3 cellular contexts compared by ENCODE assay signal in genomic region chr3:129559565-129560079, GRCh38.
TF ChIP-seq lines count a peak whose summit lies in the region.

No MANE protein-coding gene starts in this region.

TF ChIP-seq in SK-N-SH, 30 proteins besides CTCF, POLR2A, EP300 and RAD21:
- TF ChIP-seq CHD2 (IDR thresholded peaks at IDR 0.05; ENCODE audit: low read length, partially characterized antibody), result no peak
- no peak for TF ChIP-seq TAF1 (IDR thresholded peaks at IDR 0.05; ENCODE audit: borderline replicate concordance, low read depth, low read length)
- no peak for TF ChIP-seq REST (IDR thresholded peaks at IDR 0.05; ENCODE audit: low read depth, low read length)
- TF ChIP-seq RCOR1 (IDR thresholded peaks at IDR 0.05; ENCODE audit: low read length), result no peak
- TF ChIP-seq NRF1 (IDR thresholded peaks at IDR 0.05; ENCODE audit: low read depth, low read length), result no peak
- TF ChIP-seq USF2 (IDR thresholded peaks at IDR 0.05; ENCODE audit: borderline replicate concordance, low read depth, low read length), result no peak
- no peak for TF ChIP-seq SMC3 (IDR thresholded peaks at IDR 0.05; ENCODE audit: low read depth, low read length)
- TF ChIP-seq ZBTB33 (IDR thresholded peaks at IDR 0.05; ENCODE audit: borderline replicate concordance, low read depth), result no peak
- TF ChIP-seq TCF12 (IDR thresholded peaks at IDR 0.05), result no peak
- no peak for TF ChIP-seq IRF3 (IDR thresholded peaks at IDR 0.05; ENCODE audit: low read depth, low read length)

TF ChIP-seq in SK-N-SH treated with all-trans-retinoic acid at 6 μM for 48 hours, 23 proteins besides CTCF, POLR2A, EP300 and RAD21:
- no peak for TF ChIP-seq ISL1 (CRISPR knock-in tag; IDR thresholded peaks at IDR 0.05)
- TF ChIP-seq ESRRG (CRISPR knock-in tag; IDR thresholded peaks at IDR 0.05), result no peak
- TF ChIP-seq POU6F1 (CRISPR knock-in tag; IDR thresholded peaks at IDR 0.05; ENCODE audit: borderline replicate concordance, low read depth), result no peak
- TF ChIP-seq ZNF70 (CRISPR knock-in tag; IDR thresholded peaks at IDR 0.05), result no peak
- no peak for TF ChIP-seq CSRNP3 (CRISPR knock-in tag; IDR thresholded peaks at IDR 0.05)
- TF ChIP-seq PPARA (CRISPR knock-in tag; IDR thresholded peaks at IDR 0.05; ENCODE audit: borderline replicate concordance), result no peak
- no peak for TF ChIP-seq RARB (CRISPR knock-in tag; IDR thresholded peaks at IDR 0.05)

TF ChIP-seq in endothelial cell of umbilical vein, 7 proteins besides CTCF, POLR2A, EP300 and RAD21:
- TF ChIP-seq GATA2 (IDR thresholded peaks at IDR 0.05; ENCODE audit: insufficient read depth, insufficient read length, low read depth, low read length) (no peak), FOS (IDR thresholded peaks at IDR 0.05; ENCODE audit: borderline replicate concordance, insufficient read depth, low read length) (no peak), POLR2AphosphoS5 (IDR thresholded peaks at IDR 0.05; ENCODE audit: insufficient read depth, low read depth, low read length) (no peak), MAX (IDR thresholded peaks at IDR 0.05; ENCODE audit: insufficient read depth, insufficient read length) (no peak), JUN (IDR thresholded peaks at IDR 0.05; ENCODE audit: borderline replicate concordance, insufficient read depth, insufficient read length, low read depth) (no peak), EZH2 (IDR thresholded peaks at IDR 0.05; ENCODE audit: borderline replicate concordance, low read depth, low read length, severe bottlenecking) (no peak)
